Comparison of ENCODE assay signal across 23 cellular contexts in genomic region chr7:106086062-106086461, GRCh38. TPM values are rescaled to one million over a fixed set of nuclear protein-coding genes. Genes with fewer than 3 reads are reported as not detected.
A peak's percentile ranks its signal among the peaks of the same experiment; 100 is the strongest.
DNase-seq lines count a peak whose midpoint lies in the region; ATAC-seq lines count a peak whose summit lies in the region.
"Had no signal": no experiment of that assay in that cellular context is flagged by ENCODE, and none has a peak within 500 bp of the region (broad histone marks: within the 10 kb centered on the region; RNA-seq: fewer than 3 reads in every experiment).

No MANE protein-coding gene starts in this region.

- peaks cover 91% of the 10 kb centered on the region for H3K4me1 ChIP-seq in Karpas-422 (ENCODE audit: low read length)

- H4K20me1 ChIP-seq in Karpas-422 (ENCODE audit: insufficient read depth, low read depth, low read length) = no peaks in the 10 kb centered on the region

- H3K9ac ChIP-seq in Karpas-422 (ENCODE audit: low read length) = no peak overlapping the region
- H3K9ac ChIP-seq: BLaER1 treated with 17β-estradiol and CSF1 and Interleukin-3, amounts not matched to agents 10 nM and 100 nM had no signal

- ATAC-seq in activated T-helper 17 cell treated with anti-CD3 and anti-CD28 coated beads, Interleukin-2, amount 50 U/mL, for 72 hours (replicated peaks) = peak; percentile 39
- peak; percentile 62 for ATAC-seq in stimulated activated naive CD8-positive, alpha-beta T cell treated with anti-CD3 and anti-CD28 coated beads, Interleukin-15, amount 100 ng/mL, for 72 hours
- ATAC-seq: GM12878, Panc1 had no signal

- peaks cover 10% of the 10 kb centered on the region for H3K4me1 Mint-ChIP-seq in activated CD4-positive, alpha-beta T cell treated with anti-CD3 and anti-CD28 coated beads, Interleukin-2, amount 10 ng/mL, durations not matched to agents 24 days and 14 days
- H3K4me1 Mint-ChIP-seq in activated T-helper 17 cell treated with anti-CD3 and anti-CD28 coated beads, Interleukin-2, amount 50 U/mL, for 72 hours = no peaks in the 10 kb centered on the region
- peaks cover 42% of the 10 kb centered on the region for H3K4me1 Mint-ChIP-seq in stimulated activated naive CD8-positive, alpha-beta T cell treated with anti-CD3 and anti-CD28 coated beads, Interleukin-15, amount 100 ng/mL, for 72 hours

- H3K27ac ChIP-seq in Karpas-422 (ENCODE audit: low read length) = peak overlapping the region; percentile 99
- H3K27ac ChIP-seq: BLaER1 treated with 17β-estradiol and CSF1 and Interleukin-3, amounts not matched to agents 10 nM and 100 nM; RWPE1 had no signal

- intact Hi-C loops in activated CD4-positive, alpha-beta T cell treated with anti-CD3 and anti-CD28 coated beads, Interleukin-2, amount 10 ng/mL, durations not matched to agents 24 days and 14 days (cut with micrococcal nuclease) = no loop called here

- H3K36me3 ChIP-seq in Karpas-422 (ENCODE audit: insufficient read depth, low read length) = peaks cover 38% of the 10 kb centered on the region

- no peak overlapping the region for H3K4me2 ChIP-seq in Karpas-422 (ENCODE audit: low read depth, low read length, poor library complexity, severe bottlenecking)
- H3K4me2 ChIP-seq: BLaER1 treated with 17β-estradiol and CSF1 and Interleukin-3, amounts not matched to agents 10 nM and 100 nM had no signal

- H3K9me2 ChIP-seq in Karpas-422 (replicated peaks; ENCODE audit: insufficient read depth, low read length) = no peaks in the 10 kb centered on the region

- H3K27me3 ChIP-seq in Karpas-422 (ENCODE audit: low read length) = no peaks in the 10 kb centered on the region
- H3K27me3 ChIP-seq: BLaER1 treated with 17β-estradiol and CSF1 and Interleukin-3, amounts not matched to agents 10 nM and 100 nM had no signal

- DNase-seq in activated CD4-positive, alpha-beta T cell treated with anti-CD3 and anti-CD28 coated beads, Interleukin-2, amount 10 ng/mL, durations not matched to agents 24 days and 14 days = peak; percentile 29
- DNase-seq in activated CD4-positive, alpha-beta T cell treated with anti-CD3 and anti-CD28 coated beads, Interleukin-2, amount 50 U/mL, for 4 hours = no peak
- DNase-seq in Karpas-422 (no peak), COLO668 (lab: John Stamatoyannopoulos, UW; ENCODE audit: unreplicated experiment) (no peak)
- DNase-seq in stimulated activated naive CD8-positive, alpha-beta T cell treated with anti-CD3 and anti-CD28 coated beads, Interleukin-15, amount 100 ng/mL, for 72 hours = no peak
- no peak for DNase-seq in stimulated activated CD4-positive, alpha-beta T cell treated with anti-CD3 and anti-CD28 coated beads, Interleukin-2, amount 100 ng/mL, for 24 hours
- DNase-seq: CD4-positive, alpha-beta T cell; COR-L47; DMS53; HCEC 1CT; KG1; NCI-H1092; NCI-H1417 treated with DMSO at 0.1 percent for 48 hours; NCI-H1694 treated with DMSO at 0.1 percent for 48 hours; NCI-H2081; NCI-H2227 treated with DMSO at 0.1 percent for 48 hours; NCI-H526 treated with DMSO at 0.1 percent for 48 hours; SHP77 had no signal

- no peak overlapping the region for H3K27ac Mint-ChIP-seq in activated CD4-positive, alpha-beta T cell treated with anti-CD3 and anti-CD28 coated beads, Interleukin-2, amount 10 ng/mL, durations not matched to agents 24 days and 14 days
- no peak overlapping the region for H3K27ac Mint-ChIP-seq in activated T-helper 17 cell treated with anti-CD3 and anti-CD28 coated beads, Interleukin-2, amount 50 U/mL, for 72 hours
- no peak overlapping the region for H3K27ac Mint-ChIP-seq in stimulated activated naive CD8-positive, alpha-beta T cell treated with anti-CD3 and anti-CD28 coated beads, Interleukin-15, amount 100 ng/mL, for 72 hours
- H3K27ac Mint-ChIP-seq: CD4-positive, alpha-beta T cell had no signal

- no peak overlapping the region for H3K4me3 Mint-ChIP-seq in activated CD4-positive, alpha-beta T cell treated with anti-CD3 and anti-CD28 coated beads, Interleukin-2, amount 10 ng/mL, durations not matched to agents 24 days and 14 days
- no peak overlapping the region for H3K4me3 Mint-ChIP-seq in activated T-helper 17 cell treated with anti-CD3 and anti-CD28 coated beads, Interleukin-2, amount 50 U/mL, for 72 hours
- H3K4me3 Mint-ChIP-seq in stimulated activated naive CD8-positive, alpha-beta T cell treated with anti-CD3 and anti-CD28 coated beads, Interleukin-15, amount 100 ng/mL, for 72 hours = no peak overlapping the region
- H3K4me3 Mint-ChIP-seq: CD4-positive, alpha-beta T cell had no signal

- H3K79me2 ChIP-seq in Karpas-422 (ENCODE audit: low read length) = peaks cover 18% of the 10 kb centered on the region

- no peaks in the 10 kb centered on the region for H3K9me3 ChIP-seq in Karpas-422 (ENCODE audit: low read length)

- H3K36me3 Mint-ChIP-seq in activated CD4-positive, alpha-beta T cell treated with anti-CD3 and anti-CD28 coated beads, Interleukin-2, amount 10 ng/mL, durations not matched to agents 24 days and 14 days (ENCODE audit: low read depth) = peaks cover 37% of the 10 kb centered on the region
- H3K36me3 Mint-ChIP-seq in activated T-helper 17 cell treated with anti-CD3 and anti-CD28 coated beads, Interleukin-2, amount 50 U/mL, for 72 hours (ENCODE audit: low read depth) = peaks cover 34% of the 10 kb centered on the region

- no peak overlapping the region for H3K4me3 ChIP-seq in Karpas-422 (ENCODE audit: low read length)
- H3K4me3 ChIP-seq: BLaER1 treated with 17β-estradiol and CSF1 and Interleukin-3, amounts not matched to agents 10 nM and 100 nM; GM12878 had no signal

- H3K9me3 Mint-ChIP-seq in activated CD4-positive, alpha-beta T cell treated with anti-CD3 and anti-CD28 coated beads, Interleukin-2, amount 10 ng/mL, durations not matched to agents 24 days and 14 days = peaks cover 3% of the 10 kb centered on the region
- H3K9me3 Mint-ChIP-seq in activated T-helper 17 cell treated with anti-CD3 and anti-CD28 coated beads, Interleukin-2, amount 50 U/mL, for 72 hours = no peaks in the 10 kb centered on the region
- H3K9me3 Mint-ChIP-seq in stimulated activated naive CD8-positive, alpha-beta T cell treated with anti-CD3 and anti-CD28 coated beads, Interleukin-15, amount 100 ng/mL, for 72 hours = no peaks in the 10 kb centered on the region
- H3K9me3 Mint-ChIP-seq: CD4-positive, alpha-beta T cell had no signal

- no peaks in the 10 kb centered on the region for H3K27me3 Mint-ChIP-seq in activated CD4-positive, alpha-beta T cell treated with anti-CD3 and anti-CD28 coated beads, Interleukin-2, amount 10 ng/mL, durations not matched to agents 24 days and 14 days
- no peaks in the 10 kb centered on the region for H3K27me3 Mint-ChIP-seq in activated T-helper 17 cell treated with anti-CD3 and anti-CD28 coated beads, Interleukin-2, amount 50 U/mL, for 72 hours
- H3K27me3 Mint-ChIP-seq in stimulated activated naive CD8-positive, alpha-beta T cell treated with anti-CD3 and anti-CD28 coated beads, Interleukin-15, amount 100 ng/mL, for 72 hours = no peaks in the 10 kb centered on the region
- H3K27me3 Mint-ChIP-seq: CD4-positive, alpha-beta T cell had no signal

- H2AFZ ChIP-seq in Karpas-422 (ENCODE audit: low read length) = no peak overlapping the region

RNA-seq across cellular contexts. Expression of gene SYPL1, which starts 26.1 kb away (rescaled TPM):
- 26.6 and 27.2 TPM in 2 replicates for total RNA-seq in activated CD4-positive, alpha-beta T cell treated with anti-CD3 and anti-CD28 coated beads, Interleukin-2, amount 10 ng/mL, durations not matched to agents 24 days and 14 days
- 88.9 and 251 TPM in 2 replicates for total RNA-seq in Karpas-422 (2014; rRNA removed; shearing (Covaris generic); ENCODE audit: low replicate concordance)
- 10 to 100 TPM; 18.5 to 23.5 TPM for total RNA-seq in activated T-helper 17 cell treated with anti-CD3 and anti-CD28 coated beads, Interleukin-2, amount 50 U/mL, for 72 hours
